26 cellular contexts compared by ENCODE assay signal in genomic region chr12:104513681-104514080, GRCh38. TPM values are rescaled to one million over a fixed set of nuclear protein-coding genes. Genes with fewer than 3 reads are reported as not detected.
DNase-seq lines count a peak whose midpoint lies in the region; ATAC-seq and TF ChIP-seq lines count a peak whose summit lies in the region.
"Had no signal": no experiment of that assay in that cellular context is flagged by ENCODE, and none has a peak within 500 bp of the region (broad histone marks: within the 10 kb centered on the region; RNA-seq: fewer than 3 reads in every experiment).

No MANE protein-coding gene starts in this region.

- no peaks in the 10 kb centered on the region for H3K27me3 ChIP-seq in mesendoderm (ENCODE audit: insufficient read depth, low read length, poor library complexity)
- H3K27me3 ChIP-seq: suprapubic skin, uterus had no signal

- H3K79me1 ChIP-seq in mesendoderm (ENCODE audit: low read length), result no peaks in the 10 kb centered on the region

- no peaks in the 10 kb centered on the region for H3K36me3 ChIP-seq in mesendoderm (ENCODE audit: control insufficient read depth, insufficient read depth, low read length)
- H3K36me3 ChIP-seq: left ventricle myocardium inferior, suprapubic skin, uterus, WERI-Rb-1 had no signal

- no peak overlapping the region for H3K9ac ChIP-seq in mesendoderm (ENCODE audit: low read length)

- H3K9me3 Mint-ChIP-seq in activated naive CD4-positive, alpha-beta T cell treated with anti-CD3 and anti-CD28 coated beads, Interleukin-2, amount 50 U/mL, for 24 hours, result no peaks in the 10 kb centered on the region
- peaks cover 0 to 5% (median 0%) of the 10 kb centered on the region in 5 experiments for H3K9me3 Mint-ChIP-seq in brain

- no CpG with 5 or more reads among the region's 6 CpGs for WGBS in mesendoderm (ENCODE audit: extremely low coverage, insufficient coverage, low lambda C conversion rate)

- H3K4me3 ChIP-seq in mesendoderm (ENCODE audit: low read length), result no peak overlapping the region
- H3K4me3 ChIP-seq: left ventricle myocardium inferior, mucosa of descending colon, suprapubic skin, uterus had no signal

- H3K4ac ChIP-seq in mesendoderm (ENCODE audit: low read depth, low read length), result no peak overlapping the region

- H2BK15ac ChIP-seq in mesendoderm (replicated peaks; ENCODE audit: low read depth), result no peak overlapping the region

- H3K79me2 ChIP-seq in mesendoderm (ENCODE audit: control insufficient read depth, insufficient read depth, low read length), result no peaks in the 10 kb centered on the region

- H3K18ac ChIP-seq in mesendoderm (ENCODE audit: low read length), result no peak overlapping the region

- no peak overlapping the region for H3K4me2 ChIP-seq in mesendoderm (ENCODE audit: low read length)

- in situ Hi-C loops in ACHN (cut with HindIII; ENCODE audit: low pct_ligation_motif_present, low pct_unique_long_range_greater_than_20kb, low sequenced_read_pairs), result no loop called here
- in situ Hi-C loops in GM13977 (cut with MboI; ENCODE audit: low pct_unique_long_range_greater_than_20kb, low sequenced_read_pairs, unreplicated experiment), result no loop called here

- H4K5ac ChIP-seq in mesendoderm (ENCODE audit: low read length), result no peak overlapping the region

- H3K4me1 Mint-ChIP-seq in activated naive CD4-positive, alpha-beta T cell treated with anti-CD3 and anti-CD28 coated beads, Interleukin-2, amount 50 U/mL, for 24 hours, result peaks cover 83% of the 10 kb centered on the region
- H3K4me1 Mint-ChIP-seq in brain, result peaks cover 59% of the 10 kb centered on the region

- H4K8ac ChIP-seq in mesendoderm (ENCODE audit: low read depth, low read length), result no peak overlapping the region

- H3K23ac ChIP-seq in mesendoderm (ENCODE audit: low read length), result no peak overlapping the region

- H3K27me3 Mint-ChIP-seq in activated naive CD4-positive, alpha-beta T cell treated with anti-CD3 and anti-CD28 coated beads, Interleukin-2, amount 50 U/mL, for 24 hours, result no peaks in the 10 kb centered on the region
- H3K27me3 Mint-ChIP-seq in brain, result peaks cover 3% of the 10 kb centered on the region
- H3K27me3 Mint-ChIP-seq: activated CD4-positive, alpha-beta T cell treated with anti-CD3 and anti-CD28 coated beads, Interleukin-2, amount 10 ng/mL, durations not matched to agents 24 days and 14 days; progenitor cell of endocrine pancreas; stimulated activated naive B cell treated with anti-CD40 and anti-IgM and Interleukin-4, amounts not matched to agents 10 μg/mL and 1 μg/mL and 100 μg/mL, for 72 hours had no signal

- H3K4me3 Mint-ChIP-seq in activated naive CD4-positive, alpha-beta T cell treated with anti-CD3 and anti-CD28 coated beads, Interleukin-2, amount 50 U/mL, for 24 hours, result no peak overlapping the region
- H3K4me3 Mint-ChIP-seq in brain, result no peak overlapping the region
- H3K4me3 Mint-ChIP-seq: activated CD4-positive, alpha-beta T cell treated with anti-CD3 and anti-CD28 coated beads, Interleukin-2, amount 10 ng/mL, durations not matched to agents 24 days and 14 days; activated T-helper 1 cell treated with anti-CD3 and anti-CD28 coated beads, Interleukin-12 subunit alpha, Interleukin-12 subunit beta, Interleukin-2, Interleukin-4 antibody, amounts not matched to agents 30 ng/mL and 10 ng/mL and 1 ng/mL, durations not matched to agents 14 hours and 24 hours and 36 hours; stimulated activated naive B cell treated with anti-CD40 and anti-IgM and Interleukin-4, amounts not matched to agents 10 μg/mL and 1 μg/mL and 100 μg/mL, for 72 hours had no signal

- H2AK5ac ChIP-seq in mesendoderm (ENCODE audit: low read length), result no peak overlapping the region

- TF ChIP-seq CTCF in brain (conservative IDR thresholded peaks at IDR 0.05), result no peak
- no peak for TF ChIP-seq CTCF in GM13977 (IDR thresholded peaks at IDR 0.05; ENCODE audit: extremely low read depth, insufficient read depth, missing control alignments)

- H3K56ac ChIP-seq in mesendoderm (ENCODE audit: low read length), result no peak overlapping the region

- no peak overlapping the region for H2BK5ac ChIP-seq in mesendoderm (ENCODE audit: low read length)

- H3K27ac Mint-ChIP-seq in activated naive CD4-positive, alpha-beta T cell treated with anti-CD3 and anti-CD28 coated beads, Interleukin-2, amount 50 U/mL, for 24 hours, result peak overlapping the region; percentile 19
- H3K27ac Mint-ChIP-seq in brain, result peak overlapping the region in 4 of 5 experiments; percentile 46 to 88 (median 65)
- H3K27ac Mint-ChIP-seq: activated CD4-positive, alpha-beta T cell treated with anti-CD3 and anti-CD28 coated beads, Interleukin-2, amount 10 ng/mL, durations not matched to agents 24 days and 14 days; activated naive CD4-positive, alpha-beta T cell treated with anti-CD3 and anti-CD28 coated beads, Interleukin-2, amount 50 U/mL, for 72 hours; activated T-helper 1 cell treated with anti-CD3 and anti-CD28 coated beads, Interleukin-12 subunit alpha, Interleukin-12 subunit beta, Interleukin-2, Interleukin-4 antibody, amounts not matched to agents 30 ng/mL and 10 ng/mL and 1 ng/mL, durations not matched to agents 14 hours and 24 hours and 36 hours; progenitor cell of endocrine pancreas; stimulated activated naive B cell treated with anti-CD40 and anti-IgM and Interleukin-4, amounts not matched to agents 10 μg/mL and 1 μg/mL and 100 μg/mL, for 72 hours had no signal

- peak overlapping the region; percentile 72 for H3K27ac ChIP-seq in mesendoderm (ENCODE audit: low read depth, low read length)
- H3K27ac ChIP-seq: left ventricle myocardium inferior, suprapubic skin, uterus, WERI-Rb-1 had no signal

- H3K4me1 ChIP-seq in mesendoderm (ENCODE audit: control insufficient read depth, low read depth, low read length), result peaks cover 3% of the 10 kb centered on the region
- H3K4me1 ChIP-seq: uterus had no signal

- H2BK120ac ChIP-seq in mesendoderm (ENCODE audit: low read depth, low read length), result no peak overlapping the region

- DNase-seq in activated naive CD4-positive, alpha-beta T cell treated with Interleukin-2 at 50 U/mL for 16 hours, result no peak
- peak; percentile 65 for DNase-seq in mesendoderm
- no peak for DNase-seq in ACHN
- DNase-seq in GM13977 (ENCODE audit: low spot score), result no peak
- DNase-seq in HPDE6-E6E7 (ENCODE audit: extremely low spot score), result no peak
- DNase-seq: 8988T; activated CD4-positive, alpha-beta T cell treated with anti-CD3 and anti-CD28 coated beads, Interleukin-2, amount 10 ng/mL, durations not matched to agents 24 days and 14 days; AML-193; left ventricle myocardium inferior; mucosa of descending colon; NCI-H524 treated with DMSO at 0.1 percent for 48 hours; NK-92 treated with Interleukin-12 subunit alpha and Interleukin-12 subunit beta, amount 100 ng/mL, for 24 hours; PC-3; Right ventricle myocardium superior; stimulated activated CD4-positive, alpha-beta T cell treated with anti-CD3 and anti-CD28 coated beads, Interleukin-4, amount 100 ng/mL, for 24 hours; stimulated activated naive B cell treated with anti-CD40 and anti-IgM and Interleukin-4, amounts not matched to agents 10 μg/mL and 1 μg/mL and 100 μg/mL, for 72 hours; uterus; WERI-Rb-1 had no signal

- H3K36me3 Mint-ChIP-seq in activated naive CD4-positive, alpha-beta T cell treated with anti-CD3 and anti-CD28 coated beads, Interleukin-2, amount 50 U/mL, for 24 hours, result peaks cover 2% of the 10 kb centered on the region
- H3K36me3 Mint-ChIP-seq in brain, result peaks cover 5% of the 10 kb centered on the region

- no peak for ATAC-seq in GM18502 (IDR thresholded peaks at IDR 0.05; ENCODE audit: poor library complexity, unreplicated experiment)
- ATAC-seq: activated naive CD4-positive, alpha-beta T cell treated with anti-CD3 and anti-CD28 coated beads, Interleukin-2, amount 50 U/mL, for 72 hours; mucosa of descending colon; PC-3; sciatic nerve; stimulated activated naive B cell treated with anti-CD40 and anti-IgM and Interleukin-4, amounts not matched to agents 10 μg/mL and 1 μg/mL and 100 μg/mL, for 72 hours had no signal

RNA-seq across cellular contexts. Expression of gene CHST11, which starts 56.9 kb away (rescaled TPM):
- 7.2 TPM for polyA plus RNA-seq in brain (ENCODE audit: insufficient read depth, low read depth, low replicate concordance)
- 5.2 TPM for polyA plus RNA-seq in mesendoderm (2013, experiment 1 of 2)
- 5.9 TPM for polyA plus RNA-seq in mesendoderm (2013, experiment 2 of 2)
